Comparison of ENCODE assay signal across 28 cellular contexts in genomic region chr6:91477688-91478087, GRCh38.
"Had no signal": no experiment of that assay in that cellular context is flagged by ENCODE, and none has a peak within 500 bp of the region (broad histone marks: within the 10 kb centered on the region; RNA-seq: fewer than 3 reads in every experiment).

No MANE protein-coding gene starts in this region.

- H3K9me3 ChIP-seq: colonic mucosa, esophagus muscularis mucosa, esophagus squamous epithelium, gastrocnemius medialis, gastroesophageal sphincter, heart left ventricle, heart right ventricle had no signal

- H3K4me3 Mint-ChIP-seq: dendritic cell treated with granulocyte-macrophage colony-stimulating factor and Interleukin-4, amounts not matched to agents 40 ng/mL and 50 ng/mL, for 4 days; effector memory CD8-positive, alpha-beta T cell; endodermal cell had no signal

- H3K27me3 Mint-ChIP-seq: effector memory CD8-positive, alpha-beta T cell had no signal

- H3K4me1 ChIP-seq: colonic mucosa, foreskin keratinocyte, gastrocnemius medialis had no signal

- FAIRE-seq: endometrium, endothelial cell of umbilical vein, frontal cortex had no signal

- H3K27ac ChIP-seq: colonic mucosa, coronary artery, dorsolateral prefrontal cortex, epithelial cell of prostate, esophagus muscularis mucosa, esophagus squamous epithelium, foreskin keratinocyte, gastrocnemius medialis, gastroesophageal sphincter, heart left ventricle, heart right ventricle had no signal

- H3K27ac Mint-ChIP-seq: dendritic cell treated with granulocyte-macrophage colony-stimulating factor and Interleukin-4, amounts not matched to agents 40 ng/mL and 50 ng/mL, for 4 days; effector memory CD8-positive, alpha-beta T cell; endodermal cell had no signal

- DNase-seq: colonic mucosa; cortex of kidney; dermis blood vessel endothelial cell; dorsolateral prefrontal cortex; effector CD4-positive, alpha-beta T cell; effector CD8-positive, alpha-beta T cell; effector memory CD4-positive, alpha-beta T cell; effector memory CD8-positive, alpha-beta T cell; endodermal cell; erythroblast; esophagus squamous epithelium; foreskin fibroblast; foreskin keratinocyte; foreskin melanocyte; gastrocnemius medialis; glutamatergic neuron; head of caudate nucleus; heart left ventricle; heart right ventricle had no signal

- H3K4me1 Mint-ChIP-seq: endodermal cell had no signal

- H3K4me3 ChIP-seq: colonic mucosa, coronary artery, dorsolateral prefrontal cortex, esophagus muscularis mucosa, esophagus squamous epithelium, gastrocnemius medialis, gastroesophageal sphincter, heart left ventricle, heart right ventricle had no signal

- H3K36me3 ChIP-seq: colonic mucosa, esophagus muscularis mucosa, esophagus squamous epithelium, gastrocnemius medialis, gastroesophageal sphincter, heart left ventricle, heart right ventricle had no signal

- H3K27me3 ChIP-seq: colonic mucosa, dorsolateral prefrontal cortex, esophagus muscularis mucosa, esophagus squamous epithelium, foreskin keratinocyte, gastrocnemius medialis, gastroesophageal sphincter, heart left ventricle, heart right ventricle had no signal

- ATAC-seq: effector memory CD8-positive, alpha-beta T cell; esophagus mucosa; foreskin keratinocyte; gastrocnemius medialis; gastroesophageal sphincter; heart left ventricle; heart right ventricle had no signal

- H3K9me3 Mint-ChIP-seq: dendritic cell treated with granulocyte-macrophage colony-stimulating factor and Interleukin-4, amounts not matched to agents 40 ng/mL and 50 ng/mL, for 4 days; endodermal cell had no signal
